ENCODE assay signal across 1 cellular context in genomic region chr4:91502365-91502764, GRCh38.
TF ChIP-seq lines count a peak whose summit lies in the region.

No MANE protein-coding gene starts in this region.

TF ChIP-seq in SK-N-SH, 30 proteins besides CTCF, POLR2A, EP300 and RAD21 (continued from another document):
- TF ChIP-seq IRF3 (IDR thresholded peaks at IDR 0.05; ENCODE audit: low read depth, low read length) = no peak
- no peak for TF ChIP-seq POLR2AphosphoS5 (IDR thresholded peaks at IDR 0.05; ENCODE audit: low read depth, low read length)
- TF ChIP-seq GATA2 (CRISPR knock-in tag; IDR thresholded peaks at IDR 0.05) = no peak
- TF ChIP-seq ZBTB33 (IDR thresholded peaks at IDR 0.05; ENCODE audit: borderline replicate concordance, low read depth) = no peak
- no peak for TF ChIP-seq FOXM1 (IDR thresholded peaks at IDR 0.05; ENCODE audit: low read depth)
- no peak for TF ChIP-seq MXI1 (IDR thresholded peaks at IDR 0.05; ENCODE audit: low read depth, low read length)
- no peak for TF ChIP-seq MEF2A (IDR thresholded peaks at IDR 0.05; ENCODE audit: borderline replicate concordance, low read depth)
- TF ChIP-seq TAF1 (IDR thresholded peaks at IDR 0.05; ENCODE audit: borderline replicate concordance, low read depth, low read length) = no peak
- TF ChIP-seq PBX3 (IDR thresholded peaks at IDR 0.05) = no peak
- no peak for TF ChIP-seq ELF1 (IDR thresholded peaks at IDR 0.05)
